Comparison of ENCODE assay signal across 34 cellular contexts in genomic region chr11:41788177-41788576, GRCh38.
"Had no signal": no experiment of that assay in that cellular context is flagged by ENCODE, and none has a peak within 500 bp of the region (broad histone marks: within the 10 kb centered on the region; RNA-seq: fewer than 3 reads in every experiment).

No MANE protein-coding gene starts in this region.

- H3K4me3 ChIP-seq: MG63 had no signal

- DNase-seq: Karpas-422, Kasumi-1, MG63, MM.1S, MV-4-11, NCI-H1048, NCI-H1092, NCI-H1092 treated with DMSO at 0.1 percent for 48 hours, NCI-H1105, NCI-H1105 treated with DMSO at 0.1 percent for 48 hours, NCI-H1417, NCI-H1417 treated with DMSO at 0.1 percent for 48 hours, NCI-H1436, NCI-H1436 treated with DMSO at 0.1 percent for 48 hours, NCI-H146, NCI-H1694, NCI-H1694 treated with DMSO at 0.1 percent for 48 hours, NCI-H187, NCI-H187 treated with DMSO at 0.1 percent for 48 hours, NCI-H1930, NCI-H2029, NCI-H2029 treated with DMSO at 0.1 percent for 48 hours, NCI-H2081, NCI-H2107, NCI-H2171, NCI-H2171 treated with DMSO at 0.1 percent for 48 hours, NCI-H2227 treated with DMSO at 0.1 percent for 48 hours, NCI-H226, NCI-H345, NCI-H446, NCI-H446 treated with DMSO at 0.1 percent for 48 hours, NCI-H510A, NCI-H510A treated with DMSO at 0.1 percent for 48 hours, NCI-H524 had no signal

- H3K27me3 ChIP-seq: MG63 had no signal

- H3K36me3 ChIP-seq: MG63 had no signal
